23 cellular contexts compared by ENCODE assay signal in genomic region chr2:34998726-34999125, GRCh38.
DNase-seq lines count a peak whose midpoint lies in the region; ATAC-seq and TF ChIP-seq lines count a peak whose summit lies in the region.
"Had no signal": no experiment of that assay in that cellular context is flagged by ENCODE, and none has a peak within 500 bp of the region (broad histone marks: within the 10 kb centered on the region; RNA-seq: fewer than 3 reads in every experiment).

No MANE protein-coding gene starts in this region.

- no peaks in the 10 kb centered on the region for H3K36me3 Mint-ChIP-seq in GM23338 (ENCODE audit: low read depth)
- no peaks in the 10 kb centered on the region for H3K36me3 Mint-ChIP-seq in neural progenitor cell
- no peaks in the 10 kb centered on the region for H3K36me3 Mint-ChIP-seq in stimulated activated naive B cell treated with anti-CD40 and anti-IgM and Interleukin-4, amounts not matched to agents 10 μg/mL and 1 μg/mL and 100 μg/mL, for 72 hours
- H3K36me3 Mint-ChIP-seq: CD14-positive monocyte; CD4-positive, alpha-beta memory T cell; CD4-positive, CD25-positive, alpha-beta regulatory T cell; CD8-positive, alpha-beta memory T cell had no signal

- H3K9me3 ChIP-seq in neural progenitor cell (ENCODE audit: low read depth) (no peaks in the 10 kb centered on the region), stomach (no peaks in the 10 kb centered on the region)
- H3K9me3 ChIP-seq: BE2C, BLaER1 had no signal

- H3F3A ChIP-seq in GM23338 (replicated peaks; ENCODE audit: low read depth), result no peaks in the 10 kb centered on the region
- H3F3A ChIP-seq in neural progenitor cell (ENCODE audit: low read depth), result no peaks in the 10 kb centered on the region

- H4K20me1 ChIP-seq in GM23338 (replicated peaks; ENCODE audit: insufficient read depth), result no peaks in the 10 kb centered on the region
- H4K20me1 ChIP-seq in neural progenitor cell (ENCODE audit: low read depth), result no peaks in the 10 kb centered on the region
- H4K20me1 ChIP-seq: BLaER1 had no signal

- H3K4me3 Mint-ChIP-seq in GM23338 (no peak overlapping the region), neural progenitor cell (no peak overlapping the region)
- no peak overlapping the region for H3K4me3 Mint-ChIP-seq in stimulated activated naive B cell treated with anti-CD40 and anti-IgM and Interleukin-4, amounts not matched to agents 10 μg/mL and 1 μg/mL and 100 μg/mL, for 72 hours
- H3K4me3 Mint-ChIP-seq: CD14-positive monocyte; CD4-positive, alpha-beta memory T cell; CD4-positive, CD25-positive, alpha-beta regulatory T cell; CD8-positive, alpha-beta memory T cell had no signal

- H3K27ac ChIP-seq in GM23338 (ENCODE audit: low read depth) (no peak overlapping the region), neural progenitor cell (no peak overlapping the region), stomach (no peak overlapping the region)
- H3K27ac ChIP-seq: BLaER1 had no signal

- H3K36me3 ChIP-seq in GM23338 (ENCODE audit: insufficient read depth), result no peaks in the 10 kb centered on the region
- H3K36me3 ChIP-seq in neural progenitor cell, result no peaks in the 10 kb centered on the region
- H3K36me3 ChIP-seq in stomach, result no peaks in the 10 kb centered on the region
- H3K36me3 ChIP-seq: BE2C, BLaER1 had no signal

- H3K27me3 Mint-ChIP-seq in GM23338 (ENCODE audit: insufficient read depth, low read depth, poor library complexity) (no peaks in the 10 kb centered on the region), neural progenitor cell (ENCODE audit: insufficient read depth, low read depth) (no peaks in the 10 kb centered on the region)
- no peaks in the 10 kb centered on the region for H3K27me3 Mint-ChIP-seq in stimulated activated naive B cell treated with anti-CD40 and anti-IgM and Interleukin-4, amounts not matched to agents 10 μg/mL and 1 μg/mL and 100 μg/mL, for 72 hours
- H3K27me3 Mint-ChIP-seq: CD4-positive, alpha-beta memory T cell; CD4-positive, CD25-positive, alpha-beta regulatory T cell; CD8-positive, alpha-beta memory T cell had no signal

- 50 to 60% (median 55%) methylated on average over 6 of the region's 6 CpGs for WGBS in stomach, 5 donors

- H3K4me1 ChIP-seq in GM23338 (ENCODE audit: insufficient read depth) (no peaks in the 10 kb centered on the region), neural progenitor cell (no peaks in the 10 kb centered on the region), stomach (no peaks in the 10 kb centered on the region)
- H3K4me1 ChIP-seq: BLaER1 had no signal

- H3K27ac Mint-ChIP-seq in GM23338 (no peak overlapping the region), neural progenitor cell (no peak overlapping the region)
- no peak overlapping the region for H3K27ac Mint-ChIP-seq in stimulated activated naive B cell treated with anti-CD40 and anti-IgM and Interleukin-4, amounts not matched to agents 10 μg/mL and 1 μg/mL and 100 μg/mL, for 72 hours
- H3K27ac Mint-ChIP-seq: CD14-positive monocyte; CD4-positive, alpha-beta memory T cell; CD4-positive, CD25-positive, alpha-beta regulatory T cell; CD8-positive, alpha-beta memory T cell had no signal

- TF ChIP-seq CTCF in GM23338 (conservative IDR thresholded peaks at IDR 0.05; ENCODE audit: low read depth in 2 of 2) (no peak), neural progenitor cell (IDR thresholded peaks at IDR 0.05) (no peak), stomach (IDR thresholded peaks at IDR 0.05) (no peak)

- no peak for TF ChIP-seq POLR2A in stomach (IDR thresholded peaks at IDR 0.05)

- no peak overlapping the region for H3K9ac ChIP-seq in neural progenitor cell
- H3K9ac ChIP-seq: BLaER1 had no signal

- ATAC-seq in GM23338, result no peak
- ATAC-seq in stimulated activated naive B cell treated with anti-CD40 and anti-IgM and Interleukin-4, amounts not matched to agents 10 μg/mL and 1 μg/mL and 100 μg/mL, for 72 hours (replicated peaks), result no peak

- H3K9me2 ChIP-seq in GM23338 (ENCODE audit: insufficient read depth), result no peaks in the 10 kb centered on the region

- H3K79me2 ChIP-seq in GM23338 (replicated peaks; ENCODE audit: insufficient read depth), result no peaks in the 10 kb centered on the region
- no peaks in the 10 kb centered on the region for H3K79me2 ChIP-seq in neural progenitor cell (ENCODE audit: low read depth)

- H3K4me3 ChIP-seq in GM23338 (no peak overlapping the region), neural progenitor cell (no peak overlapping the region), stomach (no peak overlapping the region)
- H3K4me3 ChIP-seq: BLaER1 had no signal

- TF ChIP-seq EP300 in stomach (IDR thresholded peaks at IDR 0.05), result no peak

- H3K4me1 Mint-ChIP-seq in GM23338 (no peaks in the 10 kb centered on the region), neural progenitor cell (no peaks in the 10 kb centered on the region)
- H3K4me1 Mint-ChIP-seq in stimulated activated naive B cell treated with anti-CD40 and anti-IgM and Interleukin-4, amounts not matched to agents 10 μg/mL and 1 μg/mL and 100 μg/mL, for 72 hours, result no peaks in the 10 kb centered on the region
- H3K4me1 Mint-ChIP-seq: CD14-positive monocyte; CD4-positive, alpha-beta memory T cell; CD4-positive, CD25-positive, alpha-beta regulatory T cell; CD8-positive, alpha-beta memory T cell had no signal

- H3K9me3 Mint-ChIP-seq in GM23338 (no peaks in the 10 kb centered on the region), neural progenitor cell (no peaks in the 10 kb centered on the region)
- peaks cover 0 to 4% of the 10 kb centered on the region in 2 donors for H3K9me3 Mint-ChIP-seq in stimulated activated naive B cell treated with anti-CD40 and anti-IgM and Interleukin-4, amounts not matched to agents 10 μg/mL and 1 μg/mL and 100 μg/mL, for 72 hours

- DNase-seq in GM23338 (ENCODE audit: low spot score), result no peak
- peak; percentile 87 for DNase-seq in cerebellar cortex (ENCODE audit: low spot score)
- DNase-seq in neural progenitor cell (ENCODE audit: low spot score), result no peak
- DNase-seq in stomach, result no peak
- no peak for DNase-seq in NCI-H345 (lab: John Stamatoyannopoulos, UW)
- DNase-seq in NCI-H748 treated with DMSO at 0.1 percent for 48 hours (lab: John Stamatoyannopoulos, UW), result no peak
- no peak for DNase-seq in stimulated activated naive B cell treated with anti-CD40 and anti-IgM and Interleukin-4, amounts not matched to agents 10 μg/mL and 1 μg/mL and 100 μg/mL, for 72 hours
- DNase-seq: 8988T; ACHN; BE2C; CD4-positive, alpha-beta memory T cell; CD4-positive, CD25-positive, alpha-beta regulatory T cell; CD8-positive, alpha-beta memory T cell; COR-L47; DMS 273 treated with DMSO at 0.1 percent for 48 hours; DMS153; DMS53; DMS79; DND-41; EL; GF-D8 had no signal

- H3K27me3 ChIP-seq in GM23338 (ENCODE audit: insufficient read depth) (no peaks in the 10 kb centered on the region), neural progenitor cell (no peaks in the 10 kb centered on the region), stomach (no peaks in the 10 kb centered on the region)
- H3K27me3 ChIP-seq: BE2C, BLaER1 had no signal

- H3K4me2 ChIP-seq in GM23338, result no peak overlapping the region
- H3K4me2 ChIP-seq in neural progenitor cell, result no peak overlapping the region
- H3K4me2 ChIP-seq: BLaER1 had no signal

- H2AFZ ChIP-seq in GM23338, result peak overlapping the region; percentile 6; the same call in 1 of the 2 replicates
- peak overlapping the region; percentile 19 for H2AFZ ChIP-seq in neural progenitor cell (replicated peaks)

- intact Hi-C loops in stomach (cut with DNase I; ENCODE audit: low total_unique reads), result no loop called here

TF ChIP-seq in GM23338, 12 proteins besides CTCF, POLR2A, EP300 and RAD21 (continues in another document):
- TF ChIP-seq NANOG (IDR thresholded peaks at IDR 0.05; ENCODE audit: borderline replicate concordance) (no peak), EZH2 (IDR thresholded peaks at IDR 0.05; ENCODE audit: low read depth, unreplicated experiment) (no peak), ETS1 (IDR thresholded peaks at IDR 0.05) (no peak), ZNF331 (CRISPR knock-in tag; IDR thresholded peaks at IDR 0.05; ENCODE audit: low read depth) (no peak), EZH2phosphoT487 (IDR thresholded peaks at IDR 0.05; ENCODE audit: unreplicated experiment) (no peak), ZNF114 (CRISPR knock-in tag; IDR thresholded peaks at IDR 0.05) (no peak), POLR2AphosphoS5 (IDR thresholded peaks at IDR 0.05; ENCODE audit: low read depth) (no peak), CREB1 (CRISPR knock-in tag; IDR thresholded peaks at IDR 0.05; ENCODE audit: low read depth) (no peak), JUNB (IDR thresholded peaks at IDR 0.05; ENCODE audit: unreplicated experiment) (no peak), STAT1 (IDR thresholded peaks at IDR 0.05; ENCODE audit: unreplicated experiment) (no peak)
